ENCODE assay signal across 8 cellular contexts in genomic region chr2:226423498-226423960, GRCh38.
DNase-seq lines count a peak whose midpoint lies in the region; ATAC-seq, FAIRE-seq and TF ChIP-seq lines count a peak whose summit lies in the region.

No MANE protein-coding gene starts in this region.

- H3K4me2 ChIP-seq in GM23338: no peak overlapping the region
- no peak overlapping the region for H3K4me2 ChIP-seq in HepG2 (ENCODE audit: low read depth, low read length)

- peak overlapping the region; percentile 80; the same call in 1 of the 2 replicates for H2AFZ ChIP-seq in GM23338
- H2AFZ ChIP-seq in HepG2 (ENCODE audit: low read length): no peak overlapping the region

- 97% methylated on average over 7 of the region's 7 CpGs for WGBS in HepG2 (ENCODE audit: low lambda C conversion rate)

- TF ChIP-seq CTCF in GM23338 (conservative IDR thresholded peaks at IDR 0.05; ENCODE audit: low read depth in 2 of 2) (no peak), HepG2 (CRISPR knock-in tag; IDR thresholded peaks at IDR 0.05) (no peak)

- H3K36me3 Mint-ChIP-seq in GM23338 (ENCODE audit: low read depth): no peaks in the 10 kb centered on the region
- H3K36me3 Mint-ChIP-seq in activated T-cell treated with anti-CD3 and anti-CD28 coated beads, Interleukin-2, amount 50 U/mL, for 72 hours (ENCODE audit: insufficient read depth in 2 of 2): no peaks in the 10 kb centered on the region

- no peak overlapping the region for H3K27ac ChIP-seq in GM23338 (ENCODE audit: low read depth)
- no peak overlapping the region for H3K27ac ChIP-seq in HepG2 (ENCODE audit: extremely low read length, insufficient read depth, low read length)

- TF ChIP-seq POLR2A in HepG2 (IDR thresholded peaks at IDR 0.05; ENCODE audit: insufficient read depth in 1 of 2, low read depth in 2 of 2, low read length in 2 of 2): no peak

- TF ChIP-seq RAD21 in HepG2 (CRISPR knock-in tag; IDR thresholded peaks at IDR 0.05): no peak

- POLR2A ChIA-PET in HepG2 (lab: Yijun Ruan, JAX): interaction anchor here (1.1 kb wide), 1 partner anchor 377 kb away, joined by 3 read pairs; no protein-coding TSS in a partner anchor

- peaks cover 23% of the 10 kb centered on the region for H3K9me2 ChIP-seq in GM23338 (ENCODE audit: insufficient read depth)

- no peaks in the 10 kb centered on the region for H3K9me3 ChIP-seq in HepG2 (ENCODE audit: low read length)

- no peaks in the 10 kb centered on the region for H3K9me3 Mint-ChIP-seq in GM23338
- no peaks in the 10 kb centered on the region for H3K9me3 Mint-ChIP-seq in activated T-cell treated with anti-CD3 and anti-CD28 coated beads, Interleukin-2, amount 50 U/mL, for 72 hours

- no peaks in the 10 kb centered on the region for H3F3A ChIP-seq in GM23338 (replicated peaks; ENCODE audit: low read depth)

- CTCF ChIA-PET in HepG2 (lab: Yijun Ruan, JAX; ENCODE audit: low intra/inter-chr PET ratio, low total read pairs): no interaction called here

- H3K4me1 ChIP-seq in GM23338 (ENCODE audit: insufficient read depth) (peaks cover 5% of the 10 kb centered on the region; the same call in 1 of the 2 replicates), HepG2 (ENCODE audit: insufficient read depth, low read length) (peaks cover 24% of the 10 kb centered on the region)

- no peaks in the 10 kb centered on the region for H3K79me2 ChIP-seq in GM23338 (replicated peaks; ENCODE audit: insufficient read depth)
- H3K79me2 ChIP-seq in HepG2 (ENCODE audit: insufficient read depth, low read length): no peaks in the 10 kb centered on the region

- H3K27ac Mint-ChIP-seq in GM23338: no peak overlapping the region; the same call in 1 of the 2 replicates
- no peak overlapping the region for H3K27ac Mint-ChIP-seq in activated T-cell treated with anti-CD3 and anti-CD28 coated beads, Interleukin-2, amount 50 U/mL, for 72 hours

- ATAC-seq in GM23338 (peak; percentile 45; the same call in 2 of the 3 replicates), HepG2 (no peak), HG03095 (IDR thresholded peaks at IDR 0.05; ENCODE audit: unreplicated experiment) (no peak)
- ATAC-seq in activated T-cell treated with anti-CD3 and anti-CD28 coated beads, Interleukin-2, amount 50 U/mL, for 72 hours (replicated peaks in 1 of 2): peak; percentile 92 to 94

- H3K4me3 ChIP-seq in GM23338 (no peak overlapping the region), HepG2 (replicated peaks in 1 of 3; ENCODE audit: insufficient read depth in 1 of 3, low read depth in 2 of 3, low read length in 3 of 3) (no peak overlapping the region)

- no peak for TF ChIP-seq EP300 in HepG2 (IDR thresholded peaks at IDR 0.05; ENCODE audit: low read depth in 2 of 2, low read length in 2 of 2)
- no peak for TF ChIP-seq EP300 in HepG2 (CRISPR knock-in tag; IDR thresholded peaks at IDR 0.05; ENCODE audit: borderline replicate concordance)

- no peak for FAIRE-seq in HepG2 (lab: Jason Lieb, UNC)

- DNase-seq in Daoy (ENCODE audit: low read depth): peak; percentile 39
- no peak for DNase-seq in GM23338 (ENCODE audit: low spot score)
- DNase-seq in NOMO-1 (lab: John Stamatoyannopoulos, UW; ENCODE audit: unreplicated experiment in 2 of 2): peak; percentile 85 to 95
- DNase-seq in activated T-cell treated with anti-CD3 and anti-CD28 coated beads, Interleukin-2, amount 50 U/mL, for 72 hours: peak; percentile 48 to 58
- no peak for DNase-seq in HepG2 (ENCODE audit: low spot score)
- DNase-seq in stimulated activated CD8-positive, alpha-beta memory T cell treated with anti-CD3 and anti-CD28 coated beads, Interleukin-12 subunit alpha, Interleukin-12 subunit beta, amount 100 ng/mL, for 4 hours (ENCODE audit: low read depth): peak; percentile 1
- no peak for DNase-seq in NCI-H1436 (lab: John Stamatoyannopoulos, UW)

- no TSS peak for BruUV-seq in HepG2 (replicated peaks; lab: Mats Ljungman, UMichigan)

- H3K9ac ChIP-seq in HepG2 (ENCODE audit: insufficient read depth, low read depth, low read length): no peak overlapping the region

- H3K27me3 ChIP-seq in GM23338 (ENCODE audit: insufficient read depth): no peaks in the 10 kb centered on the region
- no peaks in the 10 kb centered on the region for H3K27me3 ChIP-seq in HepG2 (ENCODE audit: control insufficient read depth in 1 of 2, insufficient read depth in 2 of 2, low read length in 2 of 2)

- H3K36me3 ChIP-seq in GM23338 (ENCODE audit: insufficient read depth) (no peaks in the 10 kb centered on the region), HepG2 (replicated peaks in 1 of 2; ENCODE audit: control insufficient read depth in 1 of 2, insufficient read depth in 2 of 2, low read length in 2 of 2) (no peaks in the 10 kb centered on the region)

- H3K27me3 Mint-ChIP-seq in GM23338 (ENCODE audit: insufficient read depth, low read depth, poor library complexity): no peaks in the 10 kb centered on the region
- peaks cover 19% of the 10 kb centered on the region for H3K27me3 Mint-ChIP-seq in activated T-cell treated with anti-CD3 and anti-CD28 coated beads, Interleukin-2, amount 50 U/mL, for 72 hours (ENCODE audit: low read depth)

- H3K4me3 Mint-ChIP-seq in GM23338: no peak overlapping the region
- peak overlapping the region; percentile 29 to 53 for H3K4me3 Mint-ChIP-seq in activated T-cell treated with anti-CD3 and anti-CD28 coated beads, Interleukin-2, amount 50 U/mL, for 72 hours

- H3K4me1 Mint-ChIP-seq in GM23338: peaks cover 15% of the 10 kb centered on the region
- peaks cover 22% of the 10 kb centered on the region for H3K4me1 Mint-ChIP-seq in activated T-cell treated with anti-CD3 and anti-CD28 coated beads, Interleukin-2, amount 50 U/mL, for 72 hours (ENCODE audit: low read depth)

- in situ Hi-C loops in HepG2 (cut with HindIII; ENCODE audit: extremely low pct_ligation_motif_present, low pct_unique_long_range_greater_than_20kb): no loop called here

- intact Hi-C loops in HepG2 (cut with micrococcal nuclease; ENCODE audit: unreplicated experiment): loop anchor here (10.0 kb wide), 1 partner anchor 381 kb away; no protein-coding TSS in a partner anchor

- H4K20me1 ChIP-seq in GM23338 (replicated peaks; ENCODE audit: insufficient read depth) (no peaks in the 10 kb centered on the region), HepG2 (ENCODE audit: insufficient read depth, low read length) (no peaks in the 10 kb centered on the region)

TF ChIP-seq in GM23338, 12 proteins besides CTCF, POLR2A, EP300 and RAD21 (continues in another document):
- TF ChIP-seq JUNB (IDR thresholded peaks at IDR 0.05; ENCODE audit: unreplicated experiment) (no peak), REST (IDR thresholded peaks at IDR 0.05; ENCODE audit: unreplicated experiment) (no peak)

TF ChIP-seq in HepG2, 621 proteins besides CTCF, POLR2A, EP300 and RAD21 (continues in another document):
- no peak for TF ChIP-seq ZFP90 (CRISPR knock-in tag; IDR thresholded peaks at IDR 0.05; ENCODE audit: borderline replicate concordance)
- TF ChIP-seq ZBTB33 (CRISPR knock-in tag; IDR thresholded peaks at IDR 0.05): peak; percentile 49; the same call in 1 of the 2 replicates
- TF ChIP-seq ZNF367 (CRISPR knock-in tag; IDR thresholded peaks at IDR 0.05; ENCODE audit: borderline replicate concordance): no peak

Comparison
In these comparisons a context has a peak if more than half of its experiments do, and no peak if none do; other contexts are left out.
1. DNase-seq: peak in Daoy (single experiment), NOMO-1 (2 of 2), activated T-cell treated with anti-CD3 and anti-CD28 coated beads, Interleukin-2, amount 50 U/mL, for 72 hours (2 of 2) and stimulated activated CD8-positive, alpha-beta memory T cell treated with anti-CD3 and anti-CD28 coated beads, Interleukin-12 subunit alpha, Interleukin-12 subunit beta, amount 100 ng/mL, for 4 hours (single experiment); none in GM23338 (single experiment), HepG2 (single experiment) and NCI-H1436 (single experiment).
2. ATAC-seq: peak in GM23338 (single experiment) and activated T-cell treated with anti-CD3 and anti-CD28 coated beads, Interleukin-2, amount 50 U/mL, for 72 hours (2 of 2); none in HepG2 (single experiment) and HG03095 (single experiment).